7 cellular contexts compared by ENCODE assay signal in the genomic region with DNA sequence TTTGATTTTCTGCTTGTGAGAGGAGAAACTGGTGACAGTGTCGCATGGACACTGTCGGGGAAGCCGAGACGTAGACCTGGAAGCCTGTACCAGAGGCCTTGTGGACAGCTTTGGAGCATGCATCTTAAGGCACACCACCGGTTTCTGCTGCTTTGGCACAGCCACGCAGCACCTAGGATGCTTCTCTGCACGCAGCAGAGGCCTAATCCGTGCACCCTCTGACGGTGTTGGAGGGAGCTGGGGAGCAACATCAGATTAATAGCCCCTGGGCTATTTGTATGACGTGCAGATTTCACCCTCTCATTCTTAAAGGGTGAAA. TPM values are rescaled to one million over a fixed set of nuclear protein-coding genes. Genes with fewer than 3 reads are reported as not detected.
DNase-seq lines count a peak whose midpoint lies in the region; ATAC-seq and TF ChIP-seq lines count a peak whose summit lies in the region.

No MANE protein-coding gene starts in this region.

- H3K4me3 ChIP-seq in Jurkat, Clone E6-1 (ENCODE audit: low read length) = peak overlapping the region; percentile 83; the same call in 1 of the 2 replicates
- H3K4me3 ChIP-seq in cardiac fibroblast (replicated peaks in 1 of 2; ENCODE audit: low read depth in 2 of 2, low read length in 2 of 2) (peak overlapping the region; percentile 72 to 78), mononuclear cell (ENCODE audit: low read length) (peak overlapping the region; percentile 63)

- DNase-seq in Jurkat, Clone E6-1 (ENCODE audit: low read depth, low spot score) = no peak
- DNase-seq in cardiac fibroblast (ENCODE audit: low read depth in 2 of 2) (no peak), iPS-NIHi11 (ENCODE audit: low spot score) (no peak), SW480 (ENCODE audit: low spot score) (no peak)

- peak; percentile 24 for ATAC-seq in GM18499 (IDR thresholded peaks at IDR 0.05; ENCODE audit: insufficient read depth, unreplicated experiment)
- peak; percentile 34 for ATAC-seq in GM21619 (IDR thresholded peaks at IDR 0.05; ENCODE audit: unreplicated experiment)

- no peak for TF ChIP-seq CTCF in cardiac fibroblast (IDR thresholded peaks at IDR 0.05; ENCODE audit: low read depth, low read length)

- H3K4me1 ChIP-seq in mononuclear cell (ENCODE audit: insufficient read depth, low read length) = peaks cover 13% of the 10 kb centered on the region

- no peaks in the 10 kb centered on the region for H3K27me3 ChIP-seq in mononuclear cell (ENCODE audit: insufficient read depth, low read length)

- no peaks in the 10 kb centered on the region for H3K9me3 ChIP-seq in mononuclear cell (ENCODE audit: low read depth, low read length)

RNA-seq across cellular contexts. Expression of a gene that starts 30.3 kb away (rescaled TPM):
- not detected for polyA plus RNA-seq in Jurkat, Clone E6-1 (2012; ENCODE audit: insufficient read depth, insufficient read length)
- under 0.01 TPM for total RNA-seq in mononuclear cell

RNA-seq across cellular contexts. Expression of a gene that starts 46.5 kb away (rescaled TPM):
- polyA plus RNA-seq in Jurkat, Clone E6-1 (2012; ENCODE audit: insufficient read depth, insufficient read length) = not detected
- total RNA-seq in mononuclear cell = 0.21 TPM
